Comparison of ENCODE assay signal across 8 cellular contexts in genomic region chrX:139930923-139931645, GRCh38. TPM values are rescaled to one million over a fixed set of nuclear protein-coding genes. Genes with fewer than 3 reads are reported as not detected.
A peak's percentile ranks its signal among the peaks of the same experiment; 100 is the strongest.
DNase-seq lines count a peak whose midpoint lies in the region; TF ChIP-seq lines count a peak whose summit lies in the region.

No MANE protein-coding gene starts in this region.

- H4K20me1 ChIP-seq in Loucy (ENCODE audit: insufficient read depth, low read length, poor library complexity, severe bottlenecking): peaks cover 30% of the 10 kb centered on the region
- H4K20me1 ChIP-seq in neural progenitor cell (ENCODE audit: low read depth): peaks cover 32% of the 10 kb centered on the region

- H3K9ac ChIP-seq in Loucy (ENCODE audit: low read depth, low read length, poor library complexity, severe bottlenecking) (peak overlapping the region; percentile 83), neural progenitor cell (no peak overlapping the region)

- H3K4me3 Mint-ChIP-seq in neural progenitor cell: peak overlapping the region; percentile 89

- H3K27ac Mint-ChIP-seq in neural progenitor cell: no peak overlapping the region

- H3K4me3 ChIP-seq in Loucy (ENCODE audit: low read length, poor library complexity, severe bottlenecking) (peak overlapping the region; percentile 85), neural progenitor cell (peak overlapping the region; percentile 79)

- peaks cover 3% of the 10 kb centered on the region for H3K27me3 Mint-ChIP-seq in neural progenitor cell (ENCODE audit: insufficient read depth, low read depth)

- no peaks in the 10 kb centered on the region for H3K9me2 ChIP-seq in Loucy (replicated peaks; ENCODE audit: low read depth, low read length)

- H3K9me3 Mint-ChIP-seq in neural progenitor cell: no peaks in the 10 kb centered on the region

- H3K4me1 ChIP-seq in Loucy (ENCODE audit: insufficient read depth, low read length, poor library complexity, severe bottlenecking): peaks cover 27% of the 10 kb centered on the region
- H3K4me1 ChIP-seq in neural progenitor cell: peaks cover 5% of the 10 kb centered on the region

- in situ Hi-C loops in G401 (cut with HindIII; ENCODE audit: low sequenced_read_pairs): no loop called here

- H3K79me2 ChIP-seq in Loucy (ENCODE audit: insufficient read depth, low read length) (peaks cover 54% of the 10 kb centered on the region), neural progenitor cell (ENCODE audit: low read depth) (peaks cover 58% of the 10 kb centered on the region)

- no peaks in the 10 kb centered on the region for H3K27me3 ChIP-seq in Loucy (ENCODE audit: insufficient read depth, low read length, poor library complexity, severe bottlenecking)
- H3K27me3 ChIP-seq in neural progenitor cell: no peaks in the 10 kb centered on the region

- H3K36me3 Mint-ChIP-seq in neural progenitor cell: no peaks in the 10 kb centered on the region

- H3K4me2 ChIP-seq in Loucy (ENCODE audit: low read depth, low read length, poor library complexity, severe bottlenecking) (peak overlapping the region; percentile 93), neural progenitor cell (peak overlapping the region; percentile 83)

- H3F3A ChIP-seq in Loucy (ENCODE audit: low read depth): no peaks in the 10 kb centered on the region
- peaks cover 8% of the 10 kb centered on the region for H3F3A ChIP-seq in neural progenitor cell (ENCODE audit: low read depth)

- H2AFZ ChIP-seq in Loucy (ENCODE audit: low read length) (no peak overlapping the region), neural progenitor cell (replicated peaks) (no peak overlapping the region)

- peak; percentile 38 for DNase-seq in G401 (ENCODE audit: low spot score)
- DNase-seq in activated T-cell treated with anti-CD3 and anti-CD28 coated beads for 4 hours: peak; percentile 3
- peak; percentile 8 for DNase-seq in fibroblast of peridontal ligament (ENCODE audit: extremely low read depth)
- peak; percentile 40 for DNase-seq in neural progenitor cell (ENCODE audit: low spot score)
- no peak for DNase-seq in COR-L47 (lab: John Stamatoyannopoulos, UW)
- DNase-seq in SIG-M5 (lab: John Stamatoyannopoulos, UW): no peak
- no peak for DNase-seq in MV-4-11 (lab: John Stamatoyannopoulos, UW)

- H3K27ac ChIP-seq in neural progenitor cell: no peak overlapping the region

- TF ChIP-seq CTCF in Loucy (conservative IDR thresholded peaks at IDR 0.05; ENCODE audit: low read length) (no peak), neural progenitor cell (IDR thresholded peaks at IDR 0.05) (no peak)

- no peaks in the 10 kb centered on the region for H3K9me3 ChIP-seq in Loucy (ENCODE audit: insufficient read depth, low read depth, low read length)
- no peaks in the 10 kb centered on the region for H3K9me3 ChIP-seq in neural progenitor cell (ENCODE audit: low read depth)

- no peaks in the 10 kb centered on the region for H3K36me3 ChIP-seq in Loucy (ENCODE audit: insufficient read depth, low read length)
- H3K36me3 ChIP-seq in neural progenitor cell: no peaks in the 10 kb centered on the region

- H3K4me1 Mint-ChIP-seq in neural progenitor cell: peaks cover 32% of the 10 kb centered on the region

RNA-seq across cellular contexts. Expression of gene ATP11C, which starts 1.8 kb away (rescaled TPM):
- total RNA-seq in G401 (2014; rRNA removed; shearing (Covaris generic)): 0.37 TPM in 1 of 2 replicates, not detected in the other
- 43.6 and 68.0 TPM in 2 replicates for total RNA-seq in neural progenitor cell (ENCODE audit: low replicate concordance)

RNA-seq across cellular contexts. Expression of gene CXorf66, which starts 34.2 kb away (rescaled TPM):
- not detected in 2 replicates for total RNA-seq in G401 (2014; rRNA removed; shearing (Covaris generic))
- not detected in 2 replicates for total RNA-seq in neural progenitor cell (ENCODE audit: low replicate concordance)

Comparison
In these comparisons a context has a peak if more than half of its experiments do, and no peak if none do; other contexts are left out.
1. DNase-seq: peak in G401 (single experiment), activated T-cell treated with anti-CD3 and anti-CD28 coated beads for 4 hours (single experiment), fibroblast of peridontal ligament (single experiment) and neural progenitor cell (single experiment); none in COR-L47 (single experiment), SIG-M5 (single experiment) and MV-4-11 (single experiment).
2. RNA of gene ATP11C, which starts 1.8 kb away (total RNA-seq): 43.6 to 68.0 TPM in neural progenitor cell; 0.37 TPM in G401; every median in the first group is over 10 times any median in the second.